In genomic region chr5:93603191-93603590, GRCh38 we compare ENCODE assay signal across 25 cellular contexts. TPM values are rescaled to one million over a fixed set of nuclear protein-coding genes. Genes with fewer than 3 reads are reported as not detected.
DNase-seq lines count a peak whose midpoint lies in the region; TF ChIP-seq lines count a peak whose summit lies in the region.
"Had no signal": no experiment of that assay in that cellular context is flagged by ENCODE, and none has a peak within 500 bp of the region (broad histone marks: within the 10 kb centered on the region; RNA-seq: fewer than 3 reads in every experiment).

No MANE protein-coding gene starts in this region.

- peaks cover 0 to 6% (median 0%) of the 10 kb centered on the region in 3 donors for H3K9me3 Mint-ChIP-seq in IgD-negative memory B cell
- no peaks in the 10 kb centered on the region for H3K9me3 Mint-ChIP-seq in activated CD4-positive, alpha-beta memory T cell treated with anti-CD3 and anti-CD28 coated beads, Interleukin-2, amount 10 ng/mL, durations not matched to agents 7 days and 5 days
- H3K9me3 Mint-ChIP-seq: natural killer cell treated with Interleukin-12 subunit alpha and Interleukin-12 subunit beta and Interleukin-15 and Interleukin-18, amount 100 ng/mL, for 72 hours had no signal

- peak overlapping the region in 1 of 4 donors; percentile 25 for H3K4me3 Mint-ChIP-seq in IgD-negative memory B cell
- no peak overlapping the region for H3K4me3 Mint-ChIP-seq in activated CD4-positive, alpha-beta memory T cell treated with anti-CD3 and anti-CD28 coated beads, Interleukin-2, amount 10 ng/mL, durations not matched to agents 7 days and 5 days
- H3K4me3 Mint-ChIP-seq: activated B cell treated with CpG ODN at 0.5 μM for 24 hours; natural killer cell treated with Interleukin-12 subunit alpha and Interleukin-12 subunit beta and Interleukin-15 and Interleukin-18, amount 100 ng/mL, for 72 hours; stimulated activated memory B cell treated with anti-CD40 and anti-IgM and Interleukin-4, amounts not matched to agents 10 μg/mL and 1 μg/mL and 100 μg/mL, for 72 hours had no signal

- in situ Hi-C loops in astrocyte of the spinal cord (cut with HindIII; ENCODE audit: low sequenced_read_pairs) = no loop called here

- peak overlapping the region; percentile 65 for H3K27ac ChIP-seq in temporal lobe (ENCODE audit: low read depth, low read length)
- H3K27ac ChIP-seq: C4-2B, coronary artery, gastrocnemius medialis, parathyroid adenoma, right lobe of liver had no signal

- H3K27me3 Mint-ChIP-seq in IgD-negative memory B cell = peaks cover 33% of the 10 kb centered on the region
- H3K27me3 Mint-ChIP-seq in activated CD4-positive, alpha-beta memory T cell treated with anti-CD3 and anti-CD28 coated beads, Interleukin-2, amount 10 ng/mL, durations not matched to agents 7 days and 5 days = peaks cover 43% of the 10 kb centered on the region

- H3K27ac Mint-ChIP-seq in IgD-negative memory B cell = peak overlapping the region in 2 of 3 donors; percentile 44 to 84
- H3K27ac Mint-ChIP-seq in activated CD4-positive, alpha-beta memory T cell treated with anti-CD3 and anti-CD28 coated beads, Interleukin-2, amount 10 ng/mL, durations not matched to agents 7 days and 5 days = no peak overlapping the region
- H3K27ac Mint-ChIP-seq: activated B cell treated with CpG ODN at 0.5 μM for 24 hours; natural killer cell treated with Interleukin-12 subunit alpha and Interleukin-12 subunit beta and Interleukin-15 and Interleukin-18, amount 100 ng/mL, for 72 hours; stimulated activated memory B cell treated with anti-CD40 and anti-IgM and Interleukin-4, amounts not matched to agents 10 μg/mL and 1 μg/mL and 100 μg/mL, for 72 hours had no signal

- peaks cover 5 to 17% (median 12%) of the 10 kb centered on the region in 3 donors for H3K4me1 Mint-ChIP-seq in IgD-negative memory B cell
- peaks cover 10% of the 10 kb centered on the region for H3K4me1 Mint-ChIP-seq in activated CD4-positive, alpha-beta memory T cell treated with anti-CD3 and anti-CD28 coated beads, Interleukin-2, amount 10 ng/mL, durations not matched to agents 7 days and 5 days

- no peak overlapping the region for H3K4me3 ChIP-seq in astrocyte of the spinal cord (ENCODE audit: low read depth, low read length)
- H3K4me3 ChIP-seq: HAP-1, mucosa of descending colon, right lobe of liver had no signal

- peaks cover 2% of the 10 kb centered on the region for H3K36me3 Mint-ChIP-seq in IgD-negative memory B cell
- H3K36me3 Mint-ChIP-seq in activated CD4-positive, alpha-beta memory T cell treated with anti-CD3 and anti-CD28 coated beads, Interleukin-2, amount 10 ng/mL, durations not matched to agents 7 days and 5 days (ENCODE audit: low read depth) = peaks cover 2% of the 10 kb centered on the region
- H3K36me3 Mint-ChIP-seq: natural killer cell treated with Interleukin-12 subunit alpha and Interleukin-12 subunit beta and Interleukin-15 and Interleukin-18, amount 100 ng/mL, for 72 hours; stimulated activated memory B cell treated with anti-CD40 and anti-IgM and Interleukin-4, amounts not matched to agents 10 μg/mL and 1 μg/mL and 100 μg/mL, for 72 hours had no signal

- CTCF ChIA-PET in activated CD4-positive, alpha-beta memory T cell treated with anti-CD3 and anti-CD28 coated beads, Interleukin-2, amount 10 ng/mL, durations not matched to agents 7 days and 5 days (lab: Charles Lee) = interaction anchor here (0.6 to 1.2 kb wide), 2 partner anchors 19 to 32 kb away, joined by 3 to 4 read pairs; no protein-coding TSS in a partner anchor

- DNase-seq in astrocyte of the spinal cord (ENCODE audit: low read depth, low spot score) (peak; percentile 51), iris pigment epithelial cell (ENCODE audit: low read depth) (peak; percentile 67), glomerular visceral epithelial cell (ENCODE audit: extremely low spot score) (no peak)
- DNase-seq in activated CD4-positive, CD25-positive, alpha-beta regulatory T cell (lab: John Stamatoyannopoulos, UW) = no peak
- DNase-seq in activated CD4-positive, alpha-beta memory T cell treated with anti-CD3 and anti-CD28 coated beads, Interleukin-2, amount 10 ng/mL, durations not matched to agents 7 days and 5 days = no peak
- DNase-seq in stimulated activated CD4-positive, alpha-beta T cell treated with anti-CD3 and anti-CD28 coated beads, Interleukin-1b, Interleukin-23, amount 100 ng/mL, for 48 hours = no peak
- DNase-seq: activated B cell treated with CpG ODN at 0.5 μM for 24 hours; activated naive CD4-positive, alpha-beta T cell treated with anti-CD3 and anti-CD28 coated beads, Interleukin-2, amount 50 U/mL, for 16 hours; amniotic stem cell; Caco-2; DMS79; gastrocnemius medialis; mucosa of descending colon; right lobe of liver; SHP77 treated with DMSO at 0.1 percent for 48 hours; stimulated activated CD4-positive, alpha-beta T cell treated with anti-CD3 and anti-CD28 coated beads, Interleukin-4, amount 100 ng/mL, for 4 hours; T1000 had no signal

- POLR2A ChIA-PET in activated CD4-positive, alpha-beta memory T cell treated with anti-CD3 and anti-CD28 coated beads, Interleukin-2, amount 10 ng/mL, durations not matched to agents 7 days and 5 days (lab: Charles Lee) = interaction anchor here (1.1 kb wide), 1 partner anchor 15 kb away, joined by 3 read pairs; no protein-coding TSS in a partner anchor

- no peak for TF ChIP-seq CTCF in astrocyte of the spinal cord (IDR thresholded peaks at IDR 0.05; ENCODE audit: low read depth, low read length)

RNA-seq across cellular contexts. Expression of gene NR2F1, which starts 20.2 kb away (rescaled TPM):
- polyA plus RNA-seq in IgD-negative memory B cell = not detected
- total RNA-seq in temporal lobe = 36.1 TPM
- total RNA-seq in activated CD4-positive, alpha-beta memory T cell treated with anti-CD3 and anti-CD28 coated beads, Interleukin-2, amount 10 ng/mL, durations not matched to agents 7 days and 5 days = not detected
- total RNA-seq: activated B cell treated with CpG ODN at 0.5 μM for 24 hours; natural killer cell treated with Interleukin-12 subunit alpha and Interleukin-12 subunit beta and Interleukin-15 and Interleukin-18, amount 100 ng/mL, for 72 hours had no signal

RNA-seq across cellular contexts. Expression of gene NR2F1-AS1, which starts 22.2 kb away (rescaled TPM):
- polyA plus RNA-seq in IgD-negative memory B cell = not detected
- 50.4 TPM for total RNA-seq in temporal lobe
- not detected for total RNA-seq in activated CD4-positive, alpha-beta memory T cell treated with anti-CD3 and anti-CD28 coated beads, Interleukin-2, amount 10 ng/mL, durations not matched to agents 7 days and 5 days
- total RNA-seq: activated B cell treated with CpG ODN at 0.5 μM for 24 hours; Caco-2; natural killer cell treated with Interleukin-12 subunit alpha and Interleukin-12 subunit beta and Interleukin-15 and Interleukin-18, amount 100 ng/mL, for 72 hours had no signal

Comparison
In these comparisons a context has a peak if more than half of its experiments do, and no peak if none do; other contexts are left out.
1. DNase-seq: peak in astrocyte of the spinal cord (single experiment) and iris pigment epithelial cell (single experiment); none in activated CD4-positive, CD25-positive, alpha-beta regulatory T cell (0 of 4), activated CD4-positive, alpha-beta memory T cell treated with anti-CD3 and anti-CD28 coated beads, Interleukin-2, amount 10 ng/mL, durations not matched to agents 7 days and 5 days (single experiment), stimulated activated CD4-positive, alpha-beta T cell treated with anti-CD3 and anti-CD28 coated beads, Interleukin-1b, Interleukin-23, amount 100 ng/mL, for 48 hours (single experiment) and glomerular visceral epithelial cell (single experiment).
2. RNA of gene NR2F1, which starts 20.2 kb away (total RNA-seq): 36.1 TPM in temporal lobe (single experiment); not detected in activated CD4-positive, alpha-beta memory T cell treated with anti-CD3 and anti-CD28 coated beads, Interleukin-2, amount 10 ng/mL, durations not matched to agents 7 days and 5 days; every median in the first group is over 10 times any median in the second.
3. RNA of gene NR2F1-AS1, which starts 22.2 kb away (total RNA-seq): 50.4 TPM in temporal lobe (single experiment); not detected in activated CD4-positive, alpha-beta memory T cell treated with anti-CD3 and anti-CD28 coated beads, Interleukin-2, amount 10 ng/mL, durations not matched to agents 7 days and 5 days; every median in the first group is over 10 times any median in the second.